ENCODE assay signal across 27 cellular contexts in genomic region chr18:30765247-30765646, GRCh38.
"Had no signal": no experiment of that assay in that cellular context is flagged by ENCODE, and none has a peak within 500 bp of the region (broad histone marks: within the 10 kb centered on the region; RNA-seq: fewer than 3 reads in every experiment).

No MANE protein-coding gene starts in this region.

- H3K4me3 Mint-ChIP-seq: activated CD4-positive, alpha-beta memory T cell treated with anti-CD3 and anti-CD28 coated beads, Interleukin-2, amount 10 ng/mL, durations not matched to agents 7 days and 5 days; activated CD4-positive, alpha-beta T cell treated with anti-CD3 and anti-CD28 coated beads, Interleukin-2, amount 10 ng/mL, durations not matched to agents 7 days and 5 days; activated naive CD4-positive, alpha-beta T cell treated with anti-CD3 and anti-CD28 coated beads, Interleukin-2, amount 10 ng/mL, durations not matched to agents 7 days and 5 days; activated naive CD8-positive, alpha-beta T cell treated with anti-CD3 and anti-CD28 coated beads, Interleukin-2, amount 10 ng/mL, durations not matched to agents 7 days and 5 days; activated T-cell treated with anti-CD3 and anti-CD28 coated beads, Interleukin-2, amount 50 U/mL, for 24 hours; activated T-cell treated with anti-CD3 and anti-CD28 coated beads, Interleukin-2, amount 50 U/mL, for 72 hours; brain; central memory CD8-positive, alpha-beta T cell; dendritic cell treated with granulocyte-macrophage colony-stimulating factor and Interleukin-4, amounts not matched to agents 40 ng/mL and 50 ng/mL, for 4 days; endodermal cell had no signal

- H3K27ac ChIP-seq: ascending aorta, coronary artery, dorsolateral prefrontal cortex had no signal

- DNase-seq: activated CD4-positive, alpha-beta memory T cell treated with anti-CD3 and anti-CD28 coated beads, Interleukin-2, amount 10 ng/mL, durations not matched to agents 7 days and 5 days; activated CD4-positive, alpha-beta T cell treated with anti-CD3 and anti-CD28 coated beads for 1 hour; activated CD4-positive, alpha-beta T cell treated with anti-CD3 and anti-CD28 coated beads for 4 hours; activated CD4-positive, alpha-beta T cell treated with anti-CD3 and anti-CD28 coated beads, Interleukin-2, amount 10 ng/mL, durations not matched to agents 7 days and 5 days; activated CD4-positive, alpha-beta T cell treated with anti-CD3 and anti-CD28 coated beads, Interleukin-2, amount 50 U/mL, for 4 hours; activated CD8-positive, alpha-beta memory T cell treated with anti-CD3 and anti-CD28 coated beads, Interleukin-2, amount 50 U/mL, for 48 hours; activated gamma-delta T cell; activated naive CD4-positive, alpha-beta T cell; activated naive CD4-positive, alpha-beta T cell treated with anti-CD3 and anti-CD28 coated beads, Interleukin-2, amount 10 ng/mL, durations not matched to agents 7 days and 5 days; activated naive CD8-positive, alpha-beta T cell treated with anti-CD3 and anti-CD28 coated beads, Interleukin-2, amount 10 ng/mL, durations not matched to agents 7 days and 5 days; activated T-cell treated with anti-CD3 and anti-CD28 coated beads for 4 hours; activated T-cell treated with anti-CD3 and anti-CD28 coated beads, Interleukin-2, amount 50 U/mL, for 24 hours; activated T-cell treated with anti-CD3 and anti-CD28 coated beads, Interleukin-2, amount 50 U/mL, for 72 hours; dorsolateral prefrontal cortex; effector memory CD4-positive, alpha-beta T cell; endodermal cell; foreskin fibroblast; head of caudate nucleus; T-helper 2 cell had no signal

- H3K27me3 Mint-ChIP-seq: activated CD4-positive, alpha-beta memory T cell treated with anti-CD3 and anti-CD28 coated beads, Interleukin-2, amount 10 ng/mL, durations not matched to agents 7 days and 5 days; activated CD4-positive, alpha-beta T cell treated with anti-CD3 and anti-CD28 coated beads, Interleukin-2, amount 10 ng/mL, durations not matched to agents 7 days and 5 days; activated naive CD4-positive, alpha-beta T cell treated with anti-CD3 and anti-CD28 coated beads, Interleukin-2, amount 10 ng/mL, durations not matched to agents 7 days and 5 days; activated naive CD8-positive, alpha-beta T cell treated with anti-CD3 and anti-CD28 coated beads, Interleukin-2, amount 10 ng/mL, durations not matched to agents 7 days and 5 days; activated T-cell treated with anti-CD3 and anti-CD28 coated beads, Interleukin-2, amount 50 U/mL, for 24 hours; central memory CD8-positive, alpha-beta T cell; dendritic cell treated with granulocyte-macrophage colony-stimulating factor and Interleukin-4, amounts not matched to agents 40 ng/mL and 50 ng/mL, for 4 days had no signal

- H3K36me3 ChIP-seq: ascending aorta had no signal

- H3K27me3 ChIP-seq: ascending aorta, dorsolateral prefrontal cortex had no signal

- H3K4me3 ChIP-seq: ascending aorta, coronary artery, dorsolateral prefrontal cortex had no signal

- ATAC-seq: activated naive CD4-positive, alpha-beta T cell treated with anti-CD3 and anti-CD28 coated beads, Interleukin-2, amount 50 U/mL, for 72 hours; activated T-cell treated with anti-CD3 and anti-CD28 coated beads, Interleukin-2, amount 50 U/mL, for 72 hours; esophagus mucosa had no signal

- H3K4me1 ChIP-seq: ascending aorta had no signal

- H3K4me1 Mint-ChIP-seq: activated CD4-positive, alpha-beta memory T cell treated with anti-CD3 and anti-CD28 coated beads, Interleukin-2, amount 10 ng/mL, durations not matched to agents 7 days and 5 days; activated CD4-positive, alpha-beta T cell treated with anti-CD3 and anti-CD28 coated beads, Interleukin-2, amount 10 ng/mL, durations not matched to agents 7 days and 5 days; activated naive CD4-positive, alpha-beta T cell treated with anti-CD3 and anti-CD28 coated beads, Interleukin-2, amount 10 ng/mL, durations not matched to agents 7 days and 5 days; activated naive CD8-positive, alpha-beta T cell treated with anti-CD3 and anti-CD28 coated beads, Interleukin-2, amount 10 ng/mL, durations not matched to agents 7 days and 5 days; central memory CD8-positive, alpha-beta T cell had no signal

- FAIRE-seq: bronchial epithelial cell had no signal

- H3K9me3 ChIP-seq: ascending aorta had no signal

- H3K36me3 Mint-ChIP-seq: activated naive CD4-positive, alpha-beta T cell treated with anti-CD3 and anti-CD28 coated beads, Interleukin-2, amount 10 ng/mL, durations not matched to agents 7 days and 5 days; activated naive CD4-positive, alpha-beta T cell treated with anti-CD3 and anti-CD28 coated beads, Interleukin-2, amount 50 U/mL, for 72 hours; activated naive CD8-positive, alpha-beta T cell treated with anti-CD3 and anti-CD28 coated beads, Interleukin-2, amount 10 ng/mL, durations not matched to agents 7 days and 5 days; brain had no signal

- H3K9me3 Mint-ChIP-seq: activated CD4-positive, alpha-beta T cell treated with anti-CD3 and anti-CD28 coated beads, Interleukin-2, amount 10 ng/mL, durations not matched to agents 7 days and 5 days; activated T-cell treated with anti-CD3 and anti-CD28 coated beads, Interleukin-2, amount 50 U/mL, for 24 hours had no signal

- H3K27ac Mint-ChIP-seq: activated CD4-positive, alpha-beta memory T cell treated with anti-CD3 and anti-CD28 coated beads, Interleukin-2, amount 10 ng/mL, durations not matched to agents 7 days and 5 days; activated CD4-positive, alpha-beta T cell treated with anti-CD3 and anti-CD28 coated beads, Interleukin-2, amount 10 ng/mL, durations not matched to agents 7 days and 5 days; activated naive CD4-positive, alpha-beta T cell treated with anti-CD3 and anti-CD28 coated beads, Interleukin-2, amount 10 ng/mL, durations not matched to agents 7 days and 5 days; activated naive CD4-positive, alpha-beta T cell treated with anti-CD3 and anti-CD28 coated beads, Interleukin-2, amount 50 U/mL, for 72 hours; activated naive CD8-positive, alpha-beta T cell treated with anti-CD3 and anti-CD28 coated beads, Interleukin-2, amount 10 ng/mL, durations not matched to agents 7 days and 5 days; activated T-cell treated with anti-CD3 and anti-CD28 coated beads, Interleukin-2, amount 50 U/mL, for 24 hours; activated T-cell treated with anti-CD3 and anti-CD28 coated beads, Interleukin-2, amount 50 U/mL, for 72 hours; brain; dendritic cell treated with granulocyte-macrophage colony-stimulating factor and Interleukin-4, amounts not matched to agents 40 ng/mL and 50 ng/mL, for 4 days; endodermal cell had no signal
